Comparison of ENCODE assay signal across 10 cellular contexts in the genomic region with DNA sequence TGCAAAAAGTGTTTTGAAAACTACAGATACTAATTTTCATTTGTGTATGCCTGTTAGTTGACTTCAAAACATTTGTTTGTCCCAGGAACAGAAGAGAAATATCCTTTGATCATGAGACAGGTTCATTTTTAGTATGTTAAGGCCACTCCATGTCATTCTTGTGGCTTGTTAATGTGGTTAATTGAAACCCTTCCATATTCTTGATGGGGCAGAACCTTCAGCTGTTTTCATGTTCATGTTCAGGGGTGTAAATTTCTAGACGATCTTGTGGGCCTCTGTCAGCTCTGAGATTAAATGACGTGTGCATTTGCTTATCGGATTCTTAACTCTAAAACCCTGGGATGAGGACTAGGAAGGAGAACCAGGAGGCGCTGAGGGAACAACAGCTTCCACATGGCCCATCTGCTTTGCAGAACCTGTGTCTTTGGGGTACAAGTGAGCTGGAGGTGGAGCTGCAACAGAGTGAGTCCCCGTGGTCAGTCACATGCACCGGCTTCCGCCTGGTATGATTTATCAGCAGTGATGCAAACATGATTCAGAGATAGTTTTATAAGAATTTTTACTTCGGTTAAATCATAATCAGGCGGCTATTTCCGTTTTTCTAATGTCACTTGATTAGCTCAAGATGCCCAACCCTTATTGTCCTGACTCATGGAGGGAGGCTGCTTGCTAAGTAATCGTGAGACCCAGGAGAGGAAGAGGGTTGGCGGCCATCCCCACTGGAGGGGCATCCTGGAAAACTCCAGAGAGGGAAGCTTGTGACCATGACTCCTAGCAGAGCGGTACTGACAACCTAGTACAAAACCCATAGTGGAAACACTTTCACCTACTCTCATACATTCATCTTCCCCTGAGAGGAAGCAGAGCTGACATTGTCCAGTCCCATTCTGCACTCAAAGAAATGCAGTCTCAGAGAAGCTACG.
DNase-seq lines count a peak whose midpoint lies in the region; ATAC-seq and TF ChIP-seq lines count a peak whose summit lies in the region.
"Had no signal": no experiment of that assay in that cellular context is flagged by ENCODE, and none has a peak within 500 bp of the region (broad histone marks: within the 10 kb centered on the region; RNA-seq: fewer than 3 reads in every experiment).

No MANE protein-coding gene starts in this region.

- peak overlapping the region; percentile 95 for H3K27ac Mint-ChIP-seq in HFFc6
- peak overlapping the region; percentile 70 for H3K27ac Mint-ChIP-seq in activated T-helper 2 cell treated with anti-CD3 and anti-CD28 coated beads, Interferon-gamma antibody, Interleukin-2, Interleukin-4, amounts not matched to agents 10 μg/mL and 5 μg/mL and 100 μg/mL, durations not matched to agents 14 hours and 24 hours and 36 hours

- H3K9me3 Mint-ChIP-seq in HFFc6, result no peaks in the 10 kb centered on the region
- no peaks in the 10 kb centered on the region for H3K9me3 Mint-ChIP-seq in activated T-helper 2 cell treated with anti-CD3 and anti-CD28 coated beads, Interferon-gamma antibody, Interleukin-2, Interleukin-4, amounts not matched to agents 10 μg/mL and 5 μg/mL and 100 μg/mL, durations not matched to agents 14 hours and 24 hours and 36 hours

- no peak overlapping the region for H3K4me3 ChIP-seq in heart right ventricle
- H3K4me3 ChIP-seq: SK-N-MC had no signal

- H3K36me3 ChIP-seq in heart right ventricle, result peaks cover 0 to 8% (median 0%) of the 10 kb centered on the region in 9 donors

- intact Hi-C loops in activated T-helper 2 cell treated with anti-CD3 and anti-CD28 coated beads, Interferon-gamma antibody, Interleukin-2, Interleukin-4, amounts not matched to agents 10 μg/mL and 5 μg/mL and 100 μg/mL, durations not matched to agents 14 hours and 24 hours and 36 hours (cut with micrococcal nuclease), result no loop called here
- intact Hi-C loops in heart right ventricle (cut with DNase I), result loop anchor here in 5 of 10 donors (5.0 to 10.0 kb wide), 5 partner anchors 58 to 83 kb away; no protein-coding TSS in a partner anchor

- H3K27me3 ChIP-seq in heart right ventricle, result no peaks in the 10 kb centered on the region

- H3K4me1 Mint-ChIP-seq in HFFc6 (ENCODE audit: low read depth), result peaks cover 93% of the 10 kb centered on the region
- peaks cover 74% of the 10 kb centered on the region for H3K4me1 Mint-ChIP-seq in activated T-helper 2 cell treated with anti-CD3 and anti-CD28 coated beads, Interferon-gamma antibody, Interleukin-2, Interleukin-4, amounts not matched to agents 10 μg/mL and 5 μg/mL and 100 μg/mL, durations not matched to agents 14 hours and 24 hours and 36 hours (ENCODE audit: low read depth)

- H3K36me3 Mint-ChIP-seq in HFFc6 (ENCODE audit: low read depth), result peaks cover 46% of the 10 kb centered on the region
- H3K36me3 Mint-ChIP-seq in activated T-helper 2 cell treated with anti-CD3 and anti-CD28 coated beads, Interferon-gamma antibody, Interleukin-2, Interleukin-4, amounts not matched to agents 10 μg/mL and 5 μg/mL and 100 μg/mL, durations not matched to agents 14 hours and 24 hours and 36 hours (ENCODE audit: low read depth), result peaks cover 62% of the 10 kb centered on the region

- 26 to 28% methylated on average over 14 of the region's 14 CpGs for WGBS in heart right ventricle, 2 donors

- no peaks in the 10 kb centered on the region; the same call in 1 of the 2 replicates for H3K27me3 Mint-ChIP-seq in HFFc6 (ENCODE audit: insufficient read depth)
- H3K27me3 Mint-ChIP-seq in activated T-helper 2 cell treated with anti-CD3 and anti-CD28 coated beads, Interferon-gamma antibody, Interleukin-2, Interleukin-4, amounts not matched to agents 10 μg/mL and 5 μg/mL and 100 μg/mL, durations not matched to agents 14 hours and 24 hours and 36 hours (ENCODE audit: low read depth), result no peaks in the 10 kb centered on the region

- ATAC-seq in heart right ventricle (peak; percentile 35 to 86 (median 70)), HG03025 (IDR thresholded peaks at IDR 0.05; ENCODE audit: low FRiP score, unreplicated experiment) (no peak), GM19467 (IDR thresholded peaks at IDR 0.05; ENCODE audit: unreplicated experiment) (no peak)

- DNase-seq in HFFc6, result peak; percentile 95
- no peak for DNase-seq in activated T-helper 2 cell treated with anti-CD3 and anti-CD28 coated beads, Interferon-gamma antibody, Interleukin-2, Interleukin-4, amounts not matched to agents 10 μg/mL and 5 μg/mL and 100 μg/mL, durations not matched to agents 14 hours and 24 hours and 36 hours (ENCODE audit: low spot score)
- DNase-seq in heart right ventricle, result peak; percentile 30 to 64
- peak; percentile 95 for DNase-seq in stromal cell of bone marrow (ENCODE audit: low read depth)
- no peak for DNase-seq in stimulated activated CD4-positive, alpha-beta T cell treated with anti-CD3 and anti-CD28 coated beads, Interleukin-4, amount 100 ng/mL, for 24 hours
- DNase-seq in GM19238 (ENCODE audit: insufficient read length, low spot score), result no peak

- H3K27ac ChIP-seq in heart right ventricle, result peak overlapping the region in 9 of 10 donors; percentile 12 to 76 (median 56)
- H3K27ac ChIP-seq: HL-60, SK-N-MC had no signal

- H3K9me3 ChIP-seq in heart right ventricle, result no peaks in the 10 kb centered on the region

- peaks cover 6 to 100% (median 86%) of the 10 kb centered on the region in 9 donors for H3K4me1 ChIP-seq in heart right ventricle

- peak overlapping the region; percentile 78 for H3K4me3 Mint-ChIP-seq in HFFc6
- no peak overlapping the region for H3K4me3 Mint-ChIP-seq in activated T-helper 2 cell treated with anti-CD3 and anti-CD28 coated beads, Interferon-gamma antibody, Interleukin-2, Interleukin-4, amounts not matched to agents 10 μg/mL and 5 μg/mL and 100 μg/mL, durations not matched to agents 14 hours and 24 hours and 36 hours (ENCODE audit: low read depth)

- TF ChIP-seq CTCF in HFFc6 (IDR thresholded peaks at IDR 0.05) (no peak; the same call in 1 of the 2 replicates), heart right ventricle (IDR thresholded peaks at IDR 0.05) (no peak)

Comparison
In these comparisons a context has a peak if more than half of its experiments do, and no peak if none do; other contexts are left out.
1. DNase-seq: peak in HFFc6 (single experiment), heart right ventricle (2 of 2) and stromal cell of bone marrow (single experiment); none in activated T-helper 2 cell treated with anti-CD3 and anti-CD28 coated beads, Interferon-gamma antibody, Interleukin-2, Interleukin-4, amounts not matched to agents 10 μg/mL and 5 μg/mL and 100 μg/mL, durations not matched to agents 14 hours and 24 hours and 36 hours (single experiment), stimulated activated CD4-positive, alpha-beta T cell treated with anti-CD3 and anti-CD28 coated beads, Interleukin-4, amount 100 ng/mL, for 24 hours (single experiment) and GM19238 (single experiment).
2. ATAC-seq: peak in heart right ventricle (8 of 8); none in HG03025 (single experiment) and GM19467 (single experiment).